14 cellular contexts compared by ENCODE assay signal in genomic region chr1:97832490-97832889, GRCh38.
A peak's percentile ranks its signal among the peaks of the same experiment; 100 is the strongest.
DNase-seq lines count a peak whose midpoint lies in the region; ATAC-seq and TF ChIP-seq lines count a peak whose summit lies in the region.
"Had no signal": no experiment of that assay in that cellular context is flagged by ENCODE, and none has a peak within 500 bp of the region (broad histone marks: within the 10 kb centered on the region; RNA-seq: fewer than 3 reads in every experiment).

No MANE protein-coding gene starts in this region.

- ATAC-seq in right cardiac atrium (no peak), GM18907 (IDR thresholded peaks at IDR 0.05; ENCODE audit: unreplicated experiment) (no peak)
- ATAC-seq: activated CD8-positive, alpha-beta T cell treated with anti-CD3 and anti-CD28 coated beads, Interleukin-2, amount 10 ng/mL, durations not matched to agents 7 days and 5 days; natural killer cell treated with Interleukin-12 subunit alpha and Interleukin-12 subunit beta and Interleukin-15 and Interleukin-18, amount 100 ng/mL, for 72 hours had no signal

- peaks cover 16% of the 10 kb centered on the region for H3K4me1 ChIP-seq in SJCRH30
- no peaks in the 10 kb centered on the region for H3K4me1 ChIP-seq in right cardiac atrium (ENCODE audit: control insufficient read depth, insufficient read depth, low read length)

- no peak overlapping the region for H3K4me3 ChIP-seq in SJCRH30
- no peak overlapping the region for H3K4me3 ChIP-seq in right cardiac atrium (ENCODE audit: low read length)
- H3K4me3 ChIP-seq: stomach had no signal

- intact Hi-C loops in right cardiac atrium (cut with DNase I): no loop called here

- H3K9me3 ChIP-seq in SJCRH30 (replicated peaks) (no peaks in the 10 kb centered on the region), right cardiac atrium (ENCODE audit: control insufficient read depth, low read length) (no peaks in the 10 kb centered on the region)
- H3K9me3 ChIP-seq: stomach had no signal

- H3K27ac ChIP-seq in SJCRH30 (no peak overlapping the region; the same call in 1 of the 2 replicates), right cardiac atrium (ENCODE audit: low read length) (no peak overlapping the region)
- H3K27ac ChIP-seq: stomach had no signal

- POLR2A ChIA-PET in HEK293T (lab: Yijun Ruan, JAX): no interaction called here

- WGBS in right cardiac atrium: 51% methylated on average over 2 of the region's 2 CpGs

- CTCF ChIA-PET in HEK293T (lab: Yijun Ruan, JAX): no interaction called here

- H3K27me3 ChIP-seq in SJCRH30 (no peaks in the 10 kb centered on the region), right cardiac atrium (ENCODE audit: control insufficient read depth, insufficient read depth) (no peaks in the 10 kb centered on the region)
- H3K27me3 ChIP-seq: stomach had no signal

- H3K36me3 ChIP-seq in SJCRH30: no peaks in the 10 kb centered on the region
- H3K36me3 ChIP-seq: stomach had no signal

- DNase-seq in DMS 273 (lab: John Stamatoyannopoulos, UW; ENCODE audit: unreplicated experiment): peak; percentile 94
- DNase-seq in NCI-H1105 treated with DMSO at 0.1 percent for 48 hours (lab: John Stamatoyannopoulos, UW): peak; percentile 99
- DNase-seq in SJCRH30: peak; percentile 66 to 82
- peak; percentile 45 to 54 (median 53) for DNase-seq in right cardiac atrium
- no peak for DNase-seq in HEK293T (ENCODE audit: extremely low spot score)
- DNase-seq in hypothalamus (lab: John Stamatoyannopoulos, UW): no peak
- no peak for DNase-seq in T1000 (lab: John Stamatoyannopoulos, UW)
- DNase-seq: activated CD8-positive, alpha-beta T cell treated with anti-CD3 and anti-CD28 coated beads, Interleukin-2, amount 10 ng/mL, durations not matched to agents 7 days and 5 days; CD4-positive, alpha-beta memory T cell; central memory CD4-positive, alpha-beta T cell; NCI-H524 treated with DMSO at 0.1 percent for 48 hours; stomach had no signal

TF ChIP-seq in HEK293T, 16 proteins besides CTCF, POLR2A, EP300 and RAD21:
- TF ChIP-seq BHLHE40 (IDR thresholded peaks at IDR 0.05; ENCODE audit: borderline replicate concordance) (no peak), FOXK2 (IDR thresholded peaks at IDR 0.05) (no peak), L3MBTL2 (conservative IDR thresholded peaks at IDR 0.05) (no peak), SP1 (IDR thresholded peaks at IDR 0.05) (no peak), ARNT (IDR thresholded peaks at IDR 0.05) (no peak), SUZ12 (IDR thresholded peaks at IDR 0.05) (no peak), CTBP1 (IDR thresholded peaks at IDR 0.05; ENCODE audit: borderline replicate concordance) (no peak), TARDBP (IDR thresholded peaks at IDR 0.05) (no peak), FOXM1 (IDR thresholded peaks at IDR 0.05; ENCODE audit: borderline replicate concordance) (no peak), LEF1 (IDR thresholded peaks at IDR 0.05; ENCODE audit: borderline replicate concordance) (no peak), ZNF384 (IDR thresholded peaks at IDR 0.05) (no peak), HDGF (IDR thresholded peaks at IDR 0.05; ENCODE audit: borderline replicate concordance) (no peak), NFRKB (IDR thresholded peaks at IDR 0.05) (no peak), FOXA1 (IDR thresholded peaks at IDR 0.05) (no peak)
TF ChIP-seq in HEK293T: peak in this region for 0.

Comparison
In these comparisons a context has a peak if more than half of its experiments do, and no peak if none do; other contexts are left out.
1. DNase-seq: peak in DMS 273 (single experiment), NCI-H1105 treated with DMSO at 0.1 percent for 48 hours (single experiment), SJCRH30 (2 of 2) and right cardiac atrium (3 of 3); none in HEK293T (single experiment), hypothalamus (0 of 51) and T1000 (single experiment).